ENCODE assay signal across 1 cellular context in genomic region chr4:15551740-15552446, GRCh38.
TF ChIP-seq lines count a peak whose summit lies in the region.

No MANE protein-coding gene starts in this region.

TF ChIP-seq in HepG2, 621 proteins besides CTCF, POLR2A, EP300 and RAD21 (continued from another document):
- TF ChIP-seq, protein P1, sequence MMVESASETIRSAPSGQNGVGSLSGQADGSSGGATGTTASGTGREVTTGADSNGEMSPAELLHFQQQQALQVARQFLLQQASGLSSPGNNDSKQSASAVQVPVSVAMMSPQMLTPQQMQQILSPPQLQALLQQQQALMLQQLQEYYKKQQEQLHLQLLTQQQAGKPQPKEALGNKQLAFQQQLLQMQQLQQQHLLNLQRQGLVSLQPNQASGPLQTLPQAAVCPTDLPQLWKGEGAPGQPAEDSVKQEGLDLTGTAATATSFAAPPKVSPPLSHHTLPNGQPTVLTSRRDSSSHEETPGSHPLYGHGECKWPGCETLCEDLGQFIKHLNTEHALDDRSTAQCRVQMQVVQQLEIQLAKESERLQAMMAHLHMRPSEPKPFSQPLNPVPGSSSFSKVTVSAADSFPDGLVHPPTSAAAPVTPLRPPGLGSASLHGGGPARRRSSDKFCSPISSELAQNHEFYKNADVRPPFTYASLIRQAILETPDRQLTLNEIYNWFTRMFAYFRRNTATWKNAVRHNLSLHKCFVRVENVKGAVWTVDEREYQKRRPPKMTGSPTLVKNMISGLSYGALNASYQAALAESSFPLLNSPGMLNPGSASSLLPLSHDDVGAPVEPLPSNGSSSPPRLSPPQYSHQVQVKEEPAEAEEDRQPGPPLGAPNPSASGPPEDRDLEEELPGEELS (CRISPR knock-in tag; IDR thresholded peaks at IDR 0.05), result peak; percentile 66
- TF ChIP-seq GABPA (IDR thresholded peaks at IDR 0.05; ENCODE audit: low read depth, low read length) (no peak), GABPA (CRISPR knock-in tag; IDR thresholded peaks at IDR 0.05; ENCODE audit: low read depth) (no peak), DNMT1 (CRISPR knock-in tag; IDR thresholded peaks at IDR 0.05) (no peak), SMC3 (IDR thresholded peaks at IDR 0.05; ENCODE audit: low read length) (no peak), POLR2G (IDR thresholded peaks at IDR 0.05; ENCODE audit: low read depth, low read length) (no peak), GPN1 (CRISPR knock-in tag; IDR thresholded peaks at IDR 0.05; ENCODE audit: borderline replicate concordance) (no peak), ZNF326 (CRISPR knock-in tag; IDR thresholded peaks at IDR 0.05; ENCODE audit: borderline replicate concordance) (no peak), ZNF724P (CRISPR knock-in tag; IDR thresholded peaks at IDR 0.05; ENCODE audit: borderline replicate concordance) (no peak), LCORL (IDR thresholded peaks at IDR 0.05) (no peak), LCORL (CRISPR knock-in tag; IDR thresholded peaks at IDR 0.05) (no peak), ARID5B (CRISPR knock-in tag; IDR thresholded peaks at IDR 0.05) (peak; percentile 75), ZNF512B (CRISPR knock-in tag; IDR thresholded peaks at IDR 0.05; ENCODE audit: borderline replicate concordance) (no peak), GMEB2 (CRISPR knock-in tag; IDR thresholded peaks at IDR 0.05; ENCODE audit: low read depth) (no peak), ZNF749 (CRISPR knock-in tag; IDR thresholded peaks at IDR 0.05; ENCODE audit: borderline replicate concordance) (no peak), E2F5 (CRISPR knock-in tag; conservative IDR thresholded peaks at IDR 0.05) (no peak), ZC3H4 (CRISPR knock-in tag; IDR thresholded peaks at IDR 0.05; ENCODE audit: borderline replicate concordance) (no peak), ZNF83 (CRISPR knock-in tag; IDR thresholded peaks at IDR 0.05; ENCODE audit: borderline replicate concordance) (no peak), CBX2 (IDR thresholded peaks at IDR 0.05; ENCODE audit: low read depth, low read length) (no peak), CBX2 (CRISPR knock-in tag; IDR thresholded peaks at IDR 0.05; ENCODE audit: low read depth) (no peak), HDAC2 (CRISPR knock-in tag; IDR thresholded peaks at IDR 0.05) (peak; percentile 34; the same call in 1 of the 2 replicates), CEBPB (IDR thresholded peaks at IDR 0.05; ENCODE audit: borderline replicate concordance, low read depth, low read length) (peak; percentile 83; the same call in 1 of the 2 replicates), TFDP2 (CRISPR knock-in tag; IDR thresholded peaks at IDR 0.05) (no peak), ZNF7 (CRISPR knock-in tag; IDR thresholded peaks at IDR 0.05) (no peak), ZNF775 (CRISPR knock-in tag; IDR thresholded peaks at IDR 0.05; ENCODE audit: borderline replicate concordance) (no peak), PRMT3 (CRISPR knock-in tag; IDR thresholded peaks at IDR 0.05; ENCODE audit: borderline replicate concordance, low read depth) (no peak), TCF7 (IDR thresholded peaks at IDR 0.05; ENCODE audit: low read depth) (no peak), SRSF1 (optimal IDR thresholded peaks at IDR 0.05; ENCODE audit: low read depth, low read length) (no peak), NPAS2 (CRISPR knock-in tag; IDR thresholded peaks at IDR 0.05; ENCODE audit: borderline replicate concordance) (no peak), RCOR2 (CRISPR knock-in tag; IDR thresholded peaks at IDR 0.05) (no peak), FOXJ3 (CRISPR knock-in tag; IDR thresholded peaks at IDR 0.05; ENCODE audit: borderline replicate concordance) (no peak; the same call in 1 of the 2 replicates), MZF1 (CRISPR knock-in tag; IDR thresholded peaks at IDR 0.05; ENCODE audit: borderline replicate concordance) (no peak), ZNF883 (CRISPR knock-in tag; IDR thresholded peaks at IDR 0.05; ENCODE audit: not compliant biosample characterization) (no peak), ATF1 (CRISPR knock-in tag; IDR thresholded peaks at IDR 0.05) (no peak), NCOA2 (CRISPR knock-in tag; IDR thresholded peaks at IDR 0.05) (peak; percentile 49), TP53 (CRISPR knock-in tag; conservative IDR thresholded peaks at IDR 0.05) (no peak), ZNF781 (CRISPR knock-in tag; IDR thresholded peaks at IDR 0.05; ENCODE audit: borderline replicate concordance, not compliant biosample characterization) (no peak), NFKBIZ (CRISPR knock-in tag; IDR thresholded peaks at IDR 0.05) (no peak), PAWR (CRISPR knock-in tag; IDR thresholded peaks at IDR 0.05; ENCODE audit: borderline replicate concordance) (no peak), ZNF34 (CRISPR knock-in tag; IDR thresholded peaks at IDR 0.05; ENCODE audit: borderline replicate concordance) (no peak)
- TF ChIP-seq, protein P2, sequence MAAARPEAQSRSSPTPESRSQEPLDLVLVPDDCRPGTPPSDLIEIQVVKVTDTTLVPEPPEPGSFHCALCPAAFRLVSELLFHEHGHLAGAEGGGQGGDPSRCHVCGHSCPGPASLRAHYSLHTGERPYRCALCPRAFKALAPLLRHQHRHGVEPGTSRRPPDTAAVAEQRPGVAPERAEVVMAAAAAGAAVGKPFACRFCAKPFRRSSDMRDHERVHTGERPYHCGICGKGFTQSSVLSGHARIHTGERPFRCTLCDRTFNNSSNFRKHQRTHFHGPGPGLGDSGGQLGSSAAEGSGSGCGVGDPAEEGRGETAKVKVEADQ (CRISPR knock-in tag; IDR thresholded peaks at IDR 0.05; ENCODE audit: borderline replicate concordance), result no peak
- TF ChIP-seq, protein P3, sequence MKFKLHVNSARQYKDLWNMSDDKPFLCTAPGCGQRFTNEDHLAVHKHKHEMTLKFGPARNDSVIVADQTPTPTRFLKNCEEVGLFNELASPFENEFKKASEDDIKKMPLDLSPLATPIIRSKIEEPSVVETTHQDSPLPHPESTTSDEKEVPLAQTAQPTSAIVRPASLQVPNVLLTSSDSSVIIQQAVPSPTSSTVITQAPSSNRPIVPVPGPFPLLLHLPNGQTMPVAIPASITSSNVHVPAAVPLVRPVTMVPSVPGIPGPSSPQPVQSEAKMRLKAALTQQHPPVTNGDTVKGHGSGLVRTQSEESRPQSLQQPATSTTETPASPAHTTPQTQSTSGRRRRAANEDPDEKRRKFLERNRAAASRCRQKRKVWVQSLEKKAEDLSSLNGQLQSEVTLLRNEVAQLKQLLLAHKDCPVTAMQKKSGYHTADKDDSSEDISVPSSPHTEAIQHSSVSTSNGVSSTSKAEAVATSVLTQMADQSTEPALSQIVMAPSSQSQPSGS (CRISPR knock-in tag; IDR thresholded peaks at IDR 0.05), result no peak
